Comparison of ENCODE assay signal across 17 cellular contexts in genomic region chr12:3527736-3528135, GRCh38. TPM values are rescaled to one million over a fixed set of nuclear protein-coding genes. Genes with fewer than 3 reads are reported as not detected.
A peak's percentile ranks its signal among the peaks of the same experiment; 100 is the strongest.
DNase-seq lines count a peak whose midpoint lies in the region; ATAC-seq and TF ChIP-seq lines count a peak whose summit lies in the region.
"Had no signal": no experiment of that assay in that cellular context is flagged by ENCODE, and none has a peak within 500 bp of the region (broad histone marks: within the 10 kb centered on the region; RNA-seq: fewer than 3 reads in every experiment).

No MANE protein-coding gene starts in this region.

- H3K36me3 ChIP-seq in HEK293 (ENCODE audit: control insufficient read depth in 2 of 2, insufficient read depth in 1 of 2, low read length in 2 of 2) = no peaks in the 10 kb centered on the region
- peaks cover 17% of the 10 kb centered on the region; the same call in 1 of the 2 replicates for H3K36me3 ChIP-seq in RWPE2 (ENCODE audit: low read depth)

- POLR2A ChIA-PET in HEK293 (lab: Yijun Ruan, JAX) = no interaction called here

- H3K27ac ChIP-seq in HEK293 (ENCODE audit: extremely low read depth, low read depth, low read length) (no peak overlapping the region), RWPE2 (ENCODE audit: poor library complexity, severe bottlenecking) (peak overlapping the region; percentile 59), epithelial cell of prostate (peak overlapping the region; percentile 87)
- H3K27ac ChIP-seq: C4-2B, GM23248 had no signal

- H3K4me3 ChIP-seq in HEK293 (ENCODE audit: low read depth, low read length) = no peak overlapping the region
- no peak overlapping the region for H3K4me3 ChIP-seq in RWPE2 (ENCODE audit: severe bottlenecking)
- H3K4me3 ChIP-seq: GM23248 had no signal

- CTCF ChIA-PET in HEK293 (lab: Yijun Ruan, JAX) = interaction anchor here (1.4 kb wide), 1 partner anchor 228 kb away, joined by 4 read pairs; no protein-coding TSS in a partner anchor

- H3K4me1 ChIP-seq in HEK293 (ENCODE audit: control insufficient read depth, insufficient read depth, low read length) (peaks cover 12% of the 10 kb centered on the region), RWPE2 (ENCODE audit: insufficient read depth, poor library complexity, severe bottlenecking) (peaks cover 21% of the 10 kb centered on the region)

- TF ChIP-seq CTCF in HEK293 (tag by site-specific recombination; IDR thresholded peaks at IDR 0.05) (no peak), RWPE2 (IDR thresholded peaks at IDR 0.05; ENCODE audit: poor library complexity, severe bottlenecking) (no peak)

- H3K27me3 ChIP-seq in RWPE2 (ENCODE audit: insufficient read depth, poor library complexity, severe bottlenecking) = no peaks in the 10 kb centered on the region

- DNase-seq in RWPE2 (ENCODE audit: low spot score) (no peak), epithelial cell of prostate (ENCODE audit: low read depth, low spot score) (no peak), putamen (ENCODE audit: low spot score) (no peak), anterior cingulate cortex (lab: John Stamatoyannopoulos, UW) (no peak), cerebellum (ENCODE audit: low spot score) (no peak)
- DNase-seq: AML-193; Caco-2; CD4-positive, alpha-beta T cell; DMS153; DMS79; GDM1 had no signal

- H3K9me3 ChIP-seq in HEK293 (ENCODE audit: control insufficient read depth, insufficient read depth, low read depth, low read length) (peaks cover 2% of the 10 kb centered on the region), RWPE2 (ENCODE audit: severe bottlenecking) (peaks cover 21% of the 10 kb centered on the region)

- no peak for ATAC-seq in RWPE2 (ENCODE audit: low read depth)

TF ChIP-seq in HEK293, 187 proteins besides CTCF, POLR2A, EP300 and RAD21:
- TF ChIP-seq SETDB1 (IDR thresholded peaks at IDR 0.05; ENCODE audit: insufficient read length, low read length) = peak; percentile 96
- TF ChIP-seq ZNF133 (tag by site-specific recombination; IDR thresholded peaks at IDR 0.05) = no peak

RNA-seq across cellular contexts. Expression of gene PRMT8, which starts 36.7 kb away (rescaled TPM):
- 10.1 TPM for total RNA-seq in cerebellum
- total RNA-seq: Caco-2; CD4-positive, alpha-beta T cell; Daoy; GM23248; HFFc6; IMR-90 had no signal
